ENCODE assay signal across 2 cellular contexts in genomic region chr2:9274701-9275343, GRCh38.
TF ChIP-seq lines count a peak whose summit lies in the region.

No MANE protein-coding gene starts in this region.

TF ChIP-seq in GM23338, 12 proteins besides CTCF, POLR2A, EP300 and RAD21:
- no peak for TF ChIP-seq EZH2 (IDR thresholded peaks at IDR 0.05; ENCODE audit: low read depth, unreplicated experiment)
- TF ChIP-seq STAT1 (IDR thresholded peaks at IDR 0.05; ENCODE audit: unreplicated experiment): no peak
- no peak for TF ChIP-seq CREB1 (CRISPR knock-in tag; IDR thresholded peaks at IDR 0.05; ENCODE audit: low read depth)
- TF ChIP-seq ETS1 (IDR thresholded peaks at IDR 0.05): no peak
- no peak for TF ChIP-seq POLR2AphosphoS5 (IDR thresholded peaks at IDR 0.05; ENCODE audit: low read depth)
- TF ChIP-seq ZNF331 (CRISPR knock-in tag; IDR thresholded peaks at IDR 0.05; ENCODE audit: low read depth): no peak
- TF ChIP-seq ZNF462 (CRISPR knock-in tag; IDR thresholded peaks at IDR 0.05): no peak
- TF ChIP-seq NANOG (IDR thresholded peaks at IDR 0.05; ENCODE audit: borderline replicate concordance): no peak
- no peak for TF ChIP-seq ZNF114 (CRISPR knock-in tag; IDR thresholded peaks at IDR 0.05)
- TF ChIP-seq REST (IDR thresholded peaks at IDR 0.05; ENCODE audit: unreplicated experiment): no peak
- TF ChIP-seq EZH2phosphoT487 (IDR thresholded peaks at IDR 0.05; ENCODE audit: unreplicated experiment): no peak
- TF ChIP-seq JUNB (IDR thresholded peaks at IDR 0.05; ENCODE audit: unreplicated experiment): no peak

TF ChIP-seq in H1, 55 proteins besides CTCF, POLR2A, EP300 and RAD21:
- no peak for TF ChIP-seq KDM4A (IDR thresholded peaks at IDR 0.05; ENCODE audit: low read depth, low read length, severe bottlenecking)
- TF ChIP-seq ATF2 (IDR thresholded peaks at IDR 0.05; ENCODE audit: low read length): no peak
- TF ChIP-seq KDM1A (IDR thresholded peaks at IDR 0.05; ENCODE audit: borderline replicate concordance, low read length): no peak
- no peak for TF ChIP-seq GABPA (IDR thresholded peaks at IDR 0.05; ENCODE audit: borderline replicate concordance, insufficient read depth, low read length)
- TF ChIP-seq JUND (IDR thresholded peaks at IDR 0.05; ENCODE audit: low read length): no peak
- no peak for TF ChIP-seq SUZ12 (IDR thresholded peaks at IDR 0.05; ENCODE audit: low read length)
- no peak for TF ChIP-seq SAP30 (IDR thresholded peaks at IDR 0.05; ENCODE audit: insufficient read depth, insufficient replicate concordance, low read length)
- no peak for TF ChIP-seq TEAD4 (IDR thresholded peaks at IDR 0.05; ENCODE audit: low read depth, low read length)
- TF ChIP-seq RNF2 (IDR thresholded peaks at IDR 0.05; ENCODE audit: borderline replicate concordance, low read depth, low read length, missing control alignments, poor library complexity, severe bottlenecking): no peak
